Comparison of ENCODE assay signal across 14 cellular contexts in genomic region chr2:7671312-7671711, GRCh38.
A peak's percentile ranks its signal among the peaks of the same experiment; 100 is the strongest.
DNase-seq lines count a peak whose midpoint lies in the region; ATAC-seq and TF ChIP-seq lines count a peak whose summit lies in the region.
"Had no signal": no experiment of that assay in that cellular context is flagged by ENCODE, and none has a peak within 500 bp of the region (broad histone marks: within the 10 kb centered on the region; RNA-seq: fewer than 3 reads in every experiment).

No MANE protein-coding gene starts in this region.

- H3K27ac ChIP-seq in CD8-positive, alpha-beta memory T cell (ENCODE audit: low read depth, low read length): no peak overlapping the region
- H3K27ac ChIP-seq: hepatocyte, pancreas had no signal

- no peaks in the 10 kb centered on the region for H3K9me3 ChIP-seq in CD8-positive, alpha-beta memory T cell (ENCODE audit: low read length)
- H3K9me3 ChIP-seq: Caco-2, pancreas had no signal

- TF ChIP-seq CTCF in neural crest cell (conservative IDR thresholded peaks at IDR 0.05): no peak

- no peak for ATAC-seq in HG03521 (IDR thresholded peaks at IDR 0.05; ENCODE audit: unreplicated experiment)

- no peak overlapping the region for H3K4me3 ChIP-seq in CD8-positive, alpha-beta memory T cell (ENCODE audit: low read length)
- H3K4me3 ChIP-seq: hepatocyte, lung, pancreas had no signal

- POLR2A ChIA-PET in CD8-positive, alpha-beta memory T cell (lab: Charles Lee): interaction anchor here (1.4 kb wide), 1 partner anchor 54 kb away, joined by 5 read pairs; no protein-coding TSS in a partner anchor

- peaks cover 26 to 39% (median 32%) of the 10 kb centered on the region in 3 donors for H3K4me1 Mint-ChIP-seq in CD8-positive, alpha-beta memory T cell
- H3K4me1 Mint-ChIP-seq in neural crest cell: peaks cover 18% of the 10 kb centered on the region

- no peaks in the 10 kb centered on the region for H3K27me3 Mint-ChIP-seq in CD8-positive, alpha-beta memory T cell
- H3K27me3 Mint-ChIP-seq in neural crest cell (ENCODE audit: low read depth): no peaks in the 10 kb centered on the region
- H3K27me3 Mint-ChIP-seq: activated CD4-positive, alpha-beta T cell treated with anti-CD3 and anti-CD28 coated beads, Interleukin-2, amount 10 ng/mL, durations not matched to agents 7 days and 5 days had no signal

- H3K9me3 Mint-ChIP-seq in CD8-positive, alpha-beta memory T cell: peaks cover 0 to 3% (median 0%) of the 10 kb centered on the region in 5 donors
- peaks cover 10% of the 10 kb centered on the region for H3K9me3 Mint-ChIP-seq in neural crest cell
- H3K9me3 Mint-ChIP-seq: endodermal cell had no signal

- CTCF ChIA-PET in CD8-positive, alpha-beta memory T cell (lab: Charles Lee): interaction anchor here (0.8 to 4.4 kb wide), 22 partner anchors 10 to 254 kb away, joined by 3 to 32 read pairs (median 4); no protein-coding TSS in a partner anchor

- peak overlapping the region; percentile 37 to 93 (median 88) for H3K27ac Mint-ChIP-seq in CD8-positive, alpha-beta memory T cell
- H3K27ac Mint-ChIP-seq in neural crest cell (ENCODE audit: unreplicated experiment): peak overlapping the region; percentile 35
- H3K27ac Mint-ChIP-seq: endodermal cell had no signal

- H3K4me3 Mint-ChIP-seq in CD8-positive, alpha-beta memory T cell: peak overlapping the region in 5 of 7 donors; percentile 8 to 71 (median 37)
- H3K4me3 Mint-ChIP-seq in neural crest cell: no peak overlapping the region
- H3K4me3 Mint-ChIP-seq: activated CD4-positive, alpha-beta T cell treated with anti-CD3 and anti-CD28 coated beads, Interleukin-2, amount 10 ng/mL, durations not matched to agents 7 days and 5 days; endodermal cell had no signal

- no peak for DNase-seq in CD8-positive, alpha-beta memory T cell
- DNase-seq in NCI-H1694 treated with DMSO at 0.1 percent for 48 hours (lab: John Stamatoyannopoulos, UW) (peak; percentile 96), cerebellar cortex (ENCODE audit: low spot score) (peak; percentile 37), neural crest cell (ENCODE audit: low read depth, low spot score) (no peak), NCI-H1417 treated with DMSO at 0.1 percent for 48 hours (lab: John Stamatoyannopoulos, UW) (no peak)
- no peak for DNase-seq in stimulated activated naive CD4-positive, alpha-beta T cell treated with Interleukin-2 at 50 U/mL for 16 hours (lab: John Stamatoyannopoulos, UW)
- DNase-seq: NCI-H1092 treated with DMSO at 0.1 percent for 48 hours had no signal

- no peaks in the 10 kb centered on the region for H3K36me3 ChIP-seq in CD8-positive, alpha-beta memory T cell (ENCODE audit: insufficient read depth, low read length)
- H3K36me3 ChIP-seq: pancreas had no signal

- peaks cover 21% of the 10 kb centered on the region for H3K4me1 ChIP-seq in CD8-positive, alpha-beta memory T cell (ENCODE audit: insufficient read depth, low read length)
- H3K4me1 ChIP-seq: Caco-2, pancreas had no signal

- H3K27me3 ChIP-seq in CD8-positive, alpha-beta memory T cell (ENCODE audit: insufficient read depth, low read length, poor library complexity, severe bottlenecking): no peaks in the 10 kb centered on the region
- H3K27me3 ChIP-seq: hepatocyte, pancreas had no signal

- peaks cover 0 to 9% (median 4%) of the 10 kb centered on the region in 3 donors for H3K36me3 Mint-ChIP-seq in CD8-positive, alpha-beta memory T cell
- peaks cover 12% of the 10 kb centered on the region for H3K36me3 Mint-ChIP-seq in neural crest cell (ENCODE audit: low read depth)

Comparison
In these comparisons a context has a peak if more than half of its experiments do, and no peak if none do; other contexts are left out.
1. DNase-seq: peak in NCI-H1694 treated with DMSO at 0.1 percent for 48 hours (single experiment) and cerebellar cortex (single experiment); none in CD8-positive, alpha-beta memory T cell (0 of 5), neural crest cell (single experiment), stimulated activated naive CD4-positive, alpha-beta T cell treated with Interleukin-2 at 50 U/mL for 16 hours (single experiment) and NCI-H1417 treated with DMSO at 0.1 percent for 48 hours (single experiment).